In genomic region chr9:113148996-113149960, GRCh38 we compare ENCODE assay signal across 1 cellular context.
TF ChIP-seq lines count a peak whose summit lies in the region.

No MANE protein-coding gene starts in this region.

TF ChIP-seq in SK-N-SH treated with all-trans-retinoic acid at 6 μM for 48 hours, 23 proteins besides CTCF, POLR2A, EP300 and RAD21 (continued from another document):
- no peak for TF ChIP-seq ZNF565 (CRISPR knock-in tag; conservative IDR thresholded peaks at IDR 0.05; ENCODE audit: low read depth)
- TF ChIP-seq ZNF8 (CRISPR knock-in tag; IDR thresholded peaks at IDR 0.05) = no peak
- TF ChIP-seq CSDC2 (CRISPR knock-in tag; IDR thresholded peaks at IDR 0.05) = no peak
- TF ChIP-seq ZNF70 (CRISPR knock-in tag; IDR thresholded peaks at IDR 0.05) = no peak
- TF ChIP-seq ZFP30 (CRISPR knock-in tag; IDR thresholded peaks at IDR 0.05) = no peak
